8 cellular contexts compared by ENCODE assay signal in the genomic region with DNA sequence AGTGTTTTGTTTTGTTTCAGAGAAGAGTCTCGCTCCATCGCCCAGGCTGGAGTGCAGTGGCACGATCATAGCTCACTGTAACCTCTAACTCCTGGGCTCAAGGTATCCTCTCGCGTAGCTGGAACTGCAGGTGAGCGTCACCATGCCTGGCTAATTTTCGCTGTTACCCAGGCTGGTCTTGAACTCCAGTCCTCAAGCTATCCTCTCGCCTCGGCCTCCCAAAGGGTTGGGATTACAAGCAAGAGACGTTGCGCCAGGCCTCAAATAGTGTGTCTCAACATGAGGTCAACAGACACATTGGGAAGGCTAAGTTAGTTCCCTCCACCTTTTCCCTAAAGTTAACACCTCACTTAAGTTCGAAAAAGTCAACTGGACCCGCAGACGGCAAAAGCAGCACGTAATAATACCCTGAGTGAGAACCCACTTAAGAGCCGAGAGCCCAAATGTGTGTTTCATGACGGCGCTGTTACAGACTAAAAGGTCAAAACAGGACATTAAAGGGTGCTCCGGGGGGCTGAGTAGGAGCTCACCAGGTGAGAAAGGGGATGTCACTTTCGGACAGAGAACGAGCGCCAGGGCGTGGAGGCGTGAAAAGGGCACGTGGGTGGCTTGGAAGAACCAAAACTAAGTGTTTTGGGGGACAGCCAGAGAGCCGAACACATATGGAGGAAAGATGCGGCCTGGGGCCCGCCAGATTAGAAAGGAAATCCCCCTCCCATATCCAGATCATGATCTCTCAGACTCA. TPM values are rescaled to one million over a fixed set of nuclear protein-coding genes. Genes with fewer than 3 reads are reported as not detected.
DNase-seq lines count a peak whose midpoint lies in the region; ATAC-seq and TF ChIP-seq lines count a peak whose summit lies in the region.

No MANE protein-coding gene starts in this region.

- H3K9me3 ChIP-seq in HUES64 (ENCODE audit: insufficient read depth, low read depth, low read length) (no peaks in the 10 kb centered on the region), hepatocyte (ENCODE audit: low read depth) (no peaks in the 10 kb centered on the region)

- H3K27me3 ChIP-seq in HUES64 (ENCODE audit: insufficient read depth, low read length) (no peaks in the 10 kb centered on the region), hepatocyte (no peaks in the 10 kb centered on the region)

- 35% methylated on average over 28 of the region's 28 CpGs for WGBS in HUES64
- WGBS in hepatocyte (ENCODE audit: low lambda C conversion rate, missing lambda C conversion rate) = 51% methylated on average over 28 of the region's 28 CpGs

- H3K4me1 ChIP-seq in HUES64 (ENCODE audit: insufficient read depth, low read length) = peaks cover 18% of the 10 kb centered on the region
- H3K4me1 ChIP-seq in hepatocyte (ENCODE audit: insufficient read depth) = peaks cover 33% of the 10 kb centered on the region

- DNase-seq in DMS79 treated with DMSO at 0.1 percent for 48 hours (lab: John Stamatoyannopoulos, UW) (peak; percentile 83), DMS79 (lab: John Stamatoyannopoulos, UW) (no peak), hepatocyte (ENCODE audit: low spot score) (no peak), epidermal melanocyte (ENCODE audit: insufficient read length, low spot score) (no peak)
- no peak for DNase-seq in activated T-helper 2 cell treated with anti-CD3 and anti-CD28 coated beads, Interferon-gamma antibody, Interleukin-2, Interleukin-4, amounts not matched to agents 10 μg/mL and 5 μg/mL and 100 μg/mL, durations not matched to agents 14 hours and 24 hours and 36 hours (ENCODE audit: low spot score)

- H3K36me3 Mint-ChIP-seq in activated T-helper 2 cell treated with anti-CD3 and anti-CD28 coated beads, Interferon-gamma antibody, Interleukin-2, Interleukin-4, amounts not matched to agents 10 μg/mL and 5 μg/mL and 100 μg/mL, durations not matched to agents 14 hours and 24 hours and 36 hours (ENCODE audit: low read depth) = peaks cover 45% of the 10 kb centered on the region

- peak overlapping the region; percentile 88 for H3K4me2 ChIP-seq in hepatocyte

- peak overlapping the region; percentile 99 for H3K4me3 Mint-ChIP-seq in activated T-helper 2 cell treated with anti-CD3 and anti-CD28 coated beads, Interferon-gamma antibody, Interleukin-2, Interleukin-4, amounts not matched to agents 10 μg/mL and 5 μg/mL and 100 μg/mL, durations not matched to agents 14 hours and 24 hours and 36 hours (ENCODE audit: low read depth)

- peak overlapping the region; percentile 86 for H2AFZ ChIP-seq in hepatocyte

- TF ChIP-seq CTCF in hepatocyte (IDR thresholded peaks at IDR 0.05; ENCODE audit: poor library complexity) = no peak

- peaks cover 94% of the 10 kb centered on the region for H3K79me2 ChIP-seq in hepatocyte

- intact Hi-C loops in activated T-helper 2 cell treated with anti-CD3 and anti-CD28 coated beads, Interferon-gamma antibody, Interleukin-2, Interleukin-4, amounts not matched to agents 10 μg/mL and 5 μg/mL and 100 μg/mL, durations not matched to agents 14 hours and 24 hours and 36 hours (cut with micrococcal nuclease) = no loop called here

- no peaks in the 10 kb centered on the region for H3K9me3 Mint-ChIP-seq in activated T-helper 2 cell treated with anti-CD3 and anti-CD28 coated beads, Interferon-gamma antibody, Interleukin-2, Interleukin-4, amounts not matched to agents 10 μg/mL and 5 μg/mL and 100 μg/mL, durations not matched to agents 14 hours and 24 hours and 36 hours

- peak overlapping the region; percentile 98 for H3K27ac Mint-ChIP-seq in activated T-helper 2 cell treated with anti-CD3 and anti-CD28 coated beads, Interferon-gamma antibody, Interleukin-2, Interleukin-4, amounts not matched to agents 10 μg/mL and 5 μg/mL and 100 μg/mL, durations not matched to agents 14 hours and 24 hours and 36 hours

- H3K36me3 ChIP-seq in HUES64 (ENCODE audit: insufficient read depth, low read length) (peaks cover 30% of the 10 kb centered on the region), hepatocyte (replicated peaks; ENCODE audit: insufficient read depth, low read depth) (no peaks in the 10 kb centered on the region)

- peaks cover 59% of the 10 kb centered on the region for H3K4me1 Mint-ChIP-seq in activated T-helper 2 cell treated with anti-CD3 and anti-CD28 coated beads, Interferon-gamma antibody, Interleukin-2, Interleukin-4, amounts not matched to agents 10 μg/mL and 5 μg/mL and 100 μg/mL, durations not matched to agents 14 hours and 24 hours and 36 hours (ENCODE audit: low read depth)

- ATAC-seq in GM21526 (IDR thresholded peaks at IDR 0.05; ENCODE audit: low FRiP score, unreplicated experiment) = peak; percentile 49

- no peaks in the 10 kb centered on the region for H3K27me3 Mint-ChIP-seq in activated T-helper 2 cell treated with anti-CD3 and anti-CD28 coated beads, Interferon-gamma antibody, Interleukin-2, Interleukin-4, amounts not matched to agents 10 μg/mL and 5 μg/mL and 100 μg/mL, durations not matched to agents 14 hours and 24 hours and 36 hours (ENCODE audit: low read depth)

- H3K9me2 ChIP-seq in hepatocyte (replicated peaks; ENCODE audit: insufficient read depth) = no peaks in the 10 kb centered on the region

- H4K20me1 ChIP-seq in hepatocyte (ENCODE audit: insufficient read depth, poor library complexity, severe bottlenecking) = peaks cover 3% of the 10 kb centered on the region

- peak overlapping the region; percentile 92 for H3K9ac ChIP-seq in HUES64 (ENCODE audit: low read depth, low read length)

- H3K4me3 ChIP-seq in HUES64 (ENCODE audit: low read length) = peak overlapping the region; percentile 94
- H3K4me3 ChIP-seq in hepatocyte = peak overlapping the region; percentile 78
- peak overlapping the region; percentile 66 to 90 (median 85) for H3K4me3 ChIP-seq in skin epidermis

- peak overlapping the region; percentile 96 for H3K27ac ChIP-seq in HUES64 (ENCODE audit: low read depth, low read length)
- peak overlapping the region; percentile 98 for H3K27ac ChIP-seq in hepatocyte
- H3K27ac ChIP-seq in skin epidermis = peak overlapping the region; percentile 78 to 99 (median 97)

RNA-seq across cellular contexts. Expression of a gene that starts 0.5 kb away (rescaled TPM):
- 36.0 TPM for polyA plus RNA-seq in HUES64 (2013, experiment 1 of 2)
- polyA plus RNA-seq in HUES64 (2013, experiment 2 of 2) = 34.4 TPM
- 35.7 and 36.7 TPM in 2 replicates for total RNA-seq in activated T-helper 2 cell treated with anti-CD3 and anti-CD28 coated beads, Interferon-gamma antibody, Interleukin-2, Interleukin-4, amounts not matched to agents 10 μg/mL and 5 μg/mL and 100 μg/mL, durations not matched to agents 14 hours and 24 hours and 36 hours
- total RNA-seq in hepatocyte = 15.1 and 15.7 TPM in 2 replicates
- polyA plus RNA-seq in hepatocyte = 12.6 and 15.1 TPM in 2 replicates

RNA-seq across cellular contexts. Expression of a gene that starts 0.8 kb away (rescaled TPM):
- 17.9 TPM for polyA plus RNA-seq in HUES64 (2013, experiment 1 of 2)
- polyA plus RNA-seq in HUES64 (2013, experiment 2 of 2) = 16.7 TPM
- 39.4 and 42.6 TPM in 2 replicates for total RNA-seq in activated T-helper 2 cell treated with anti-CD3 and anti-CD28 coated beads, Interferon-gamma antibody, Interleukin-2, Interleukin-4, amounts not matched to agents 10 μg/mL and 5 μg/mL and 100 μg/mL, durations not matched to agents 14 hours and 24 hours and 36 hours
- 26.8 and 28.0 TPM in 2 replicates for total RNA-seq in hepatocyte
- 16.5 and 18.5 TPM in 2 replicates for polyA plus RNA-seq in hepatocyte
